In the genomic region with DNA sequence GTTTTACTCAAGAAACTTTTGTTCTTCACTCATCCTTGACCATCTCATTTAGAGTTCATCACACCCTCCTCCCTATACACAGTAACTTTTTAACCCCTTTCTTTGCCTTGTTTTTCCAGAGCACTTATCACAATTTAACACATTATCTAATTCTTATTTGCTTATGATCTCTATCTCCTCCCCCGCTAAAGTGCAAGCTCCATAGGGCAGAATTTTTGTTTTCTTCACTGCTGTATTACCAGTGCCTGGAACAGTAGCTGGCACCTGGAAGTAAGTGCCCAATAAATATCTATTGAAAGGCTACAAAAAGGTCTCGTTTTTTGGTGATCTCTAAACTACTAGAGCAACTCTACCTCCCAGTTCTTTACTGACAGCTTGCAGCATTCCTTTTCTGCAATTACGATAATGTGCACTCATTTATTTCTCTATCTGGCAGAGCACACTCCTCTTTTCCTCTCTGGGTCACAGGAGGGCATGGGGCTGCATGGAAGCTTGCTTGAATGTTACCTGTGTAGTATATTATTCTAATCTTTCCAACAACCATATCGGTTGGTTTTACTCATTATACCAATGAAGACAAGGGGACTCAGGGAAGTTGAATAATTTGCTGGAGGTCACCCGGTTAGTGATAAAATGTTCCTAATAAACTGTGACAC, we compare ENCODE assay signal across 21 cellular contexts. TPM values are rescaled to one million over a fixed set of nuclear protein-coding genes. Genes with fewer than 3 reads are reported as not detected.
DNase-seq lines count a peak whose midpoint lies in the region; ATAC-seq and TF ChIP-seq lines count a peak whose summit lies in the region.
"Had no signal": no experiment of that assay in that cellular context is flagged by ENCODE, and none has a peak within 500 bp of the region (broad histone marks: within the 10 kb centered on the region; RNA-seq: fewer than 3 reads in every experiment).

No MANE protein-coding gene starts in this region.

- intact Hi-C loops in body of pancreas (cut with DNase I) = no loop called here
- intact Hi-C loops in right lobe of liver (cut with DNase I) = no loop called here
- intact Hi-C loops in head of caudate nucleus (cut with DNase I) = no loop called here

- H3K4me3 ChIP-seq in HEK293 (ENCODE audit: low read depth, low read length) (no peak overlapping the region), body of pancreas (no peak overlapping the region), right lobe of liver (no peak overlapping the region)
- H3K4me3 ChIP-seq: BLaER1 had no signal

- H3K27me3 ChIP-seq in body of pancreas = no peaks in the 10 kb centered on the region
- no peaks in the 10 kb centered on the region for H3K27me3 ChIP-seq in right lobe of liver
- H3K27me3 ChIP-seq: BLaER1 had no signal

- H3K36me3 ChIP-seq in HEK293 (ENCODE audit: control insufficient read depth in 2 of 2, insufficient read depth in 1 of 2, low read length in 2 of 2) = no peaks in the 10 kb centered on the region
- H3K36me3 ChIP-seq in body of pancreas (replicated peaks in 1 of 2; ENCODE audit: insufficient read depth in 1 of 2, low read depth in 2 of 2) = no peaks in the 10 kb centered on the region
- no peaks in the 10 kb centered on the region for H3K36me3 ChIP-seq in right lobe of liver
- H3K36me3 ChIP-seq: BLaER1 had no signal

- POLR2A ChIA-PET in HEK293 (lab: Yijun Ruan, JAX) = no interaction called here

- H3K27ac ChIP-seq in HEK293 (ENCODE audit: extremely low read depth, low read depth, low read length) = no peak overlapping the region
- peak overlapping the region in 2 of 4 donors; percentile 20 to 49 for H3K27ac ChIP-seq in body of pancreas
- H3K27ac ChIP-seq in right lobe of liver = no peak overlapping the region
- H3K27ac ChIP-seq: 22Rv1, BLaER1, C4-2B had no signal

- no peaks in the 10 kb centered on the region for H3K4me1 ChIP-seq in HEK293 (ENCODE audit: control insufficient read depth, insufficient read depth, low read length)
- H3K4me1 ChIP-seq in body of pancreas = no peaks in the 10 kb centered on the region
- H3K4me1 ChIP-seq in right lobe of liver = peaks cover 0 to 6% (median 0%) of the 10 kb centered on the region in 4 donors
- H3K4me1 ChIP-seq: BLaER1, Caco-2 had no signal

- TF ChIP-seq POLR2A in body of pancreas (IDR thresholded peaks at IDR 0.05) = no peak
- TF ChIP-seq POLR2A in right lobe of liver (IDR thresholded peaks at IDR 0.05) = no peak

- WGBS in body of pancreas, 2 donors = 28 to 30% methylated on average over 5 of the region's 5 CpGs
- 35% methylated on average over 4 of the region's 5 CpGs for WGBS in right lobe of liver (ENCODE audit: insufficient coverage, low coverage, low lambda C conversion rate, missing lambda C conversion rate)

- TF ChIP-seq CTCF in HEK293 (tag by site-specific recombination; IDR thresholded peaks at IDR 0.05) (no peak), body of pancreas (IDR thresholded peaks at IDR 0.05) (no peak), right lobe of liver (IDR thresholded peaks at IDR 0.05) (no peak)

- H3K9me3 ChIP-seq in HEK293 (ENCODE audit: control insufficient read depth, insufficient read depth, low read depth, low read length) (no peaks in the 10 kb centered on the region), body of pancreas (no peaks in the 10 kb centered on the region), right lobe of liver (no peaks in the 10 kb centered on the region)
- H3K9me3 ChIP-seq: BLaER1, Caco-2 had no signal

- peak; percentile 45 for ATAC-seq in body of pancreas
- ATAC-seq in right lobe of liver = peak; percentile 56 to 87 (median 79)
- ATAC-seq: CD8-positive, alpha-beta T cell had no signal

- DNase-seq in NCI-H748 (lab: John Stamatoyannopoulos, UW; ENCODE audit: unreplicated experiment) = peak; percentile 14
- no peak for DNase-seq in NCI-H748 treated with DMSO at 0.1 percent for 48 hours (lab: John Stamatoyannopoulos, UW)
- no peak for DNase-seq in body of pancreas
- no peak for DNase-seq in right lobe of liver
- DNase-seq in head of caudate nucleus = no peak
- DNase-seq in anterior cingulate cortex (lab: John Stamatoyannopoulos, UW) = no peak
- DNase-seq in GDM1 (lab: John Stamatoyannopoulos, UW) = no peak
- DNase-seq: Caco-2; CD4-positive, CD25-positive, alpha-beta regulatory T cell; CD8-positive, alpha-beta T cell; DMS 273 treated with DMSO at 0.1 percent for 48 hours; DMS79; EL; GF-D8; H7; HCEC 1CT had no signal

- CTCF ChIA-PET in HEK293 (lab: Yijun Ruan, JAX) = no interaction called here

TF ChIP-seq in HEK293, 187 proteins besides CTCF, POLR2A, EP300 and RAD21:
- TF ChIP-seq ZSCAN18 (tag by site-specific recombination; IDR thresholded peaks at IDR 0.05) = no peak
- TF ChIP-seq TRIM28 (IDR thresholded peaks at IDR 0.05; ENCODE audit: borderline replicate concordance, low read length) = 0 out of 2 replicates have a peak, but pooled peaks have one; percentile 7

RNA-seq across cellular contexts. Expression of gene CHST9, which starts 57.4 kb away (rescaled TPM):
- total RNA-seq in body of pancreas (1 to 10 TPM; 4.3 to 6.7 TPM), right lobe of liver (10 to 100 TPM in 3 of 6 experiments, 1 to 10 TPM in 3; 3.8 to 24.2 (median 9.8) TPM)
- total RNA-seq: B cell; CD4-positive, CD25-positive, alpha-beta regulatory T cell; CD8-positive, alpha-beta T cell had no signal
